Comparison of ENCODE assay signal across 8 cellular contexts in the genomic region with DNA sequence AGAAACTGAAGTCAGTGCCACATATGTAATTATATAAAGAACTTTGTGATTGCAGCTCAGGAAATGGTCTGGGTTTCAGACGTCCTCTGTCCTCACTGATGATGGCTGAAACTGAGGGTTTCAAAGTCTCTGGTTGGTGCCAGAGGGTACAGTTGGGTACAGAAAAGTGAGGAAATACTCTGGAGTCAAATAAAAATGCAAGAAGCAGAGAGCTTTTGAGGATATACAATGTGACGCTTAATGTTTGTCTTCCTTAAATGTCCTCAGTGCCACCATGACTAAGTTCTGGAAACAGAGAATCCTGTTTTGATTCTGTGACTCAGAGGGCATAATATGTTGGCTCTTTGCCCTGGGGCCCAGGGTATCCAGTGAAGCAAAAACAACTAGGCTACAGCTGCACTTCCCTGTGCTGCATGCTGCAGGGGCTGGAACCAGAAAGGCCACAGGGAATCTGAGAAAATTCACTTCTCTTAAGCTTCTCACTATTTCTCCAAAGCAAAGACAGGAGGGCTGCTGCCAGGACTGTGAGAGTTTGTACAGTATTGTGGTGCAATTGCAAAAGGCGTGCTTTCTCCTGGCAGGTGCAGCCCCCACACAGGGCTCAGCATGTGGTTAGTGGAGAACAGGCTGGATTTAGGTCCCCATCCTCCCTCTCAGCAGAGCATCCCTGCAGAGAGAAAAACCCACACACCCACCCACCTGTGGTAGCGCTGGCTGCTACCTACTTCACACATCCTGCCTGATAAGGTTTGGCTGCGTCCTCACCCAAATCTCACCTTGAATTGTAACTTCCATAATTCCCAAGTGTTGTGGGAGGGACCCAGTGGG.
DNase-seq lines count a peak whose midpoint lies in the region; ATAC-seq and TF ChIP-seq lines count a peak whose summit lies in the region.

No MANE protein-coding gene starts in this region.

- no peak overlapping the region for H3K4me3 ChIP-seq in OCI-LY3 (ENCODE audit: low read length)

- H3K36me3 ChIP-seq in OCI-LY3 (replicated peaks; ENCODE audit: low read depth, low read length), result no peaks in the 10 kb centered on the region

- TF ChIP-seq CTCF in OCI-LY3 (IDR thresholded peaks at IDR 0.05; ENCODE audit: low read depth, low read length), result no peak

- H3K27ac ChIP-seq in OCI-LY3 (ENCODE audit: low read length), result no peak overlapping the region

- H4K20me1 ChIP-seq in OCI-LY3 (ENCODE audit: insufficient read depth, low read length), result no peaks in the 10 kb centered on the region

- H3K79me2 ChIP-seq in OCI-LY3 (ENCODE audit: low read length), result no peaks in the 10 kb centered on the region

- H3K9ac ChIP-seq in OCI-LY3 (ENCODE audit: low read length), result no peak overlapping the region

- no peaks in the 10 kb centered on the region for H3K27me3 ChIP-seq in OCI-LY3 (ENCODE audit: low read depth, low read length)

- ATAC-seq in GM19455 (IDR thresholded peaks at IDR 0.05; ENCODE audit: unreplicated experiment), result no peak

- H3K9me3 ChIP-seq in OCI-LY3 (ENCODE audit: insufficient read depth, low read length), result no peaks in the 10 kb centered on the region

- peaks cover 12% of the 10 kb centered on the region for H3K4me1 ChIP-seq in OCI-LY3 (ENCODE audit: low read length)

- peak overlapping the region; percentile 14; the same call in 1 of the 2 replicates for H3K4me2 ChIP-seq in OCI-LY3 (ENCODE audit: low read length)

- DNase-seq in NCI-H2107 treated with DMSO at 0.1 percent for 48 hours (lab: John Stamatoyannopoulos, UW; ENCODE audit: unreplicated experiment) (peak; percentile 45), NCI-H2107 (lab: John Stamatoyannopoulos, UW) (no peak), fibroblast of gingiva (ENCODE audit: low read depth) (peak; percentile 94), renal cortical epithelial cell (ENCODE audit: low read depth) (peak; percentile 98), cerebellar nuclear complex (lab: John Stamatoyannopoulos, UW) (no peak), GDM1 (lab: John Stamatoyannopoulos, UW) (no peak)

- H2AFZ ChIP-seq in OCI-LY3 (ENCODE audit: low read depth, low read length), result no peak overlapping the region

Comparison
In these comparisons a context has a peak if more than half of its experiments do, and no peak if none do; other contexts are left out.
1. DNase-seq: peak in NCI-H2107 treated with DMSO at 0.1 percent for 48 hours (single experiment), fibroblast of gingiva (single experiment) and renal cortical epithelial cell (single experiment); none in NCI-H2107 (single experiment), cerebellar nuclear complex (0 of 2) and GDM1 (single experiment).